Comparison of ENCODE assay signal across 15 cellular contexts in genomic region chr17:45914036-45914717, GRCh38.
"Had no signal": no experiment of that assay in that cellular context is flagged by ENCODE, and none has a peak within 500 bp of the region (broad histone marks: within the 10 kb centered on the region; RNA-seq: fewer than 3 reads in every experiment).

No MANE protein-coding gene starts in this region.

- ATAC-seq: activated CD8-positive, alpha-beta memory T cell treated with anti-CD3 and anti-CD28 coated beads, Interleukin-2, amount 10 ng/mL, durations not matched to agents 7 days and 5 days; activated naive CD8-positive, alpha-beta T cell treated with anti-CD3 and anti-CD28 coated beads, Interleukin-2, amount 50 U/mL, for 24 hours; activated T-cell treated with anti-CD3 and anti-CD28 coated beads, Interleukin-2, amount 50 U/mL, for 4 hours; sciatic nerve had no signal

- H3K27ac ChIP-seq: coronary artery, hepatocyte had no signal

- H3K4me3 Mint-ChIP-seq: activated CD8-positive, alpha-beta memory T cell treated with anti-CD3 and anti-CD28 coated beads, Interleukin-2, amount 10 ng/mL, durations not matched to agents 7 days and 5 days; activated naive CD8-positive, alpha-beta T cell treated with anti-CD3 and anti-CD28 coated beads, Interleukin-2, amount 50 U/mL, for 24 hours; activated T-cell treated with anti-CD3 and anti-CD28 coated beads, Interleukin-2, amount 50 U/mL, for 4 hours; T-helper 1 cell treated with Interleukin-12 subunit alpha and Interleukin-12 subunit beta and Interleukin-4 antibody, amounts not matched to agents 30 μg/mL and 1 μg/mL, for 36 hours had no signal

- H3K4me3 ChIP-seq: coronary artery, hepatocyte had no signal

- DNase-seq: activated CD4-positive, alpha-beta T cell treated with anti-CD3 and anti-CD28 coated beads, Interleukin-2, amount 50 U/mL, for 48 hours; activated CD4-positive, CD25-positive, alpha-beta regulatory T cell treated with anti-CD3 and anti-CD28 coated beads, Interleukin-2, amount 50 U/mL, for 72 hours; activated CD8-positive, alpha-beta memory T cell treated with anti-CD3 and anti-CD28 coated beads, Interleukin-2, amount 10 ng/mL, durations not matched to agents 7 days and 5 days; activated gamma-delta T cell; activated naive CD8-positive, alpha-beta T cell treated with anti-CD3 and anti-CD28 coated beads, Interleukin-2, amount 50 U/mL, for 24 hours; activated T-cell treated with anti-CD3 and anti-CD28 coated beads, Interleukin-2, amount 50 U/mL, for 4 hours; effector CD8-positive, alpha-beta T cell; midbrain; stimulated activated naive CD4-positive, alpha-beta T cell; trophoblast cell had no signal

- H3K4me1 Mint-ChIP-seq: activated CD8-positive, alpha-beta memory T cell treated with anti-CD3 and anti-CD28 coated beads, Interleukin-2, amount 10 ng/mL, durations not matched to agents 7 days and 5 days; activated naive CD8-positive, alpha-beta T cell treated with anti-CD3 and anti-CD28 coated beads, Interleukin-2, amount 50 U/mL, for 24 hours had no signal

- H3K27ac Mint-ChIP-seq: activated CD8-positive, alpha-beta memory T cell treated with anti-CD3 and anti-CD28 coated beads, Interleukin-2, amount 10 ng/mL, durations not matched to agents 7 days and 5 days; activated naive CD8-positive, alpha-beta T cell treated with anti-CD3 and anti-CD28 coated beads, Interleukin-2, amount 50 U/mL, for 24 hours; progenitor cell of endocrine pancreas; T-helper 1 cell treated with Interleukin-12 subunit alpha and Interleukin-12 subunit beta and Interleukin-4 antibody, amounts not matched to agents 30 μg/mL and 1 μg/mL, for 36 hours had no signal
